ENCODE assay signal across 25 cellular contexts in the genomic region with DNA sequence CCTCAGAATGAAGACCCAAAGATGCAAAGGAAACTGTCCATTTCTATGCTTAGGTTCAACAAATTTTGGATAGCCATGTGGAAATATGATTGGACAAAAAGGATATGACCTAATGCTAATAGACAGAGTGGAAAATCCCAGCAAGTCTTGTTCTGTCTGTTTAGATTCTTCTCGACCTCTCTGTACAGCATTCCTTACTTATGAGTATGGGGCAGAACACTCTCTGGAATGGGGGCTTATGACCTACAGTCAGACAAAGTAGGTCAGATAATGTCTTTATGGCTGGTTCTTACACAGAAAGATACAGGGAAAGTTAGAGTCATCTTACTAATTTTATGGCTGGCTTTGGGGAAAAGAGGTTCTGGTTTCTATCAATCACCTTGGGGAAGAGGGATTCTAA. TPM values are rescaled to one million over a fixed set of nuclear protein-coding genes. Genes with fewer than 3 reads are reported as not detected.
DNase-seq lines count a peak whose midpoint lies in the region; ATAC-seq and TF ChIP-seq lines count a peak whose summit lies in the region.
"Had no signal": no experiment of that assay in that cellular context is flagged by ENCODE, and none has a peak within 500 bp of the region (broad histone marks: within the 10 kb centered on the region; RNA-seq: fewer than 3 reads in every experiment).

No MANE protein-coding gene starts in this region.

- peaks cover 15% of the 10 kb centered on the region for H3K9me3 Mint-ChIP-seq in chondrocyte (ENCODE audit: low read depth)
- H3K9me3 Mint-ChIP-seq in osteocyte (ENCODE audit: unreplicated experiment), result no peaks in the 10 kb centered on the region
- H3K9me3 Mint-ChIP-seq: activated naive CD4-positive, alpha-beta T cell treated with anti-CD3 and anti-CD28 coated beads, Interleukin-2, amount 50 U/mL, for 24 hours; dendritic cell treated with granulocyte-macrophage colony-stimulating factor and Interleukin-4, amounts not matched to agents 40 ng/mL and 50 ng/mL, for 4 days; naive B cell; stimulated activated effector memory CD8-positive, alpha-beta T cell treated with anti-CD3 and anti-CD28 coated beads, Interleukin-12 subunit alpha, Interleukin-12 subunit beta, amount 100 ng/mL, for 72 hours had no signal

- no peaks in the 10 kb centered on the region for H3K27me3 Mint-ChIP-seq in chondrocyte (ENCODE audit: low read depth)
- no peaks in the 10 kb centered on the region for H3K27me3 Mint-ChIP-seq in osteocyte (ENCODE audit: unreplicated experiment)

- H3K27ac Mint-ChIP-seq in chondrocyte (ENCODE audit: unreplicated experiment) (peak overlapping the region; percentile 7), osteocyte (ENCODE audit: unreplicated experiment) (peak overlapping the region; percentile 74)
- H3K27ac Mint-ChIP-seq: activated naive CD4-positive, alpha-beta T cell treated with anti-CD3 and anti-CD28 coated beads, Interleukin-2, amount 50 U/mL, for 24 hours; dendritic cell treated with granulocyte-macrophage colony-stimulating factor and Interleukin-4, amounts not matched to agents 40 ng/mL and 50 ng/mL, for 4 days; naive B cell; stimulated activated effector memory CD8-positive, alpha-beta T cell treated with anti-CD3 and anti-CD28 coated beads, Interleukin-12 subunit alpha, Interleukin-12 subunit beta, amount 100 ng/mL, for 72 hours had no signal

- peaks cover 19% of the 10 kb centered on the region for H3K4me1 Mint-ChIP-seq in chondrocyte (ENCODE audit: low read depth)
- peaks cover 23% of the 10 kb centered on the region for H3K4me1 Mint-ChIP-seq in osteocyte (ENCODE audit: unreplicated experiment)

- no peaks in the 10 kb centered on the region for H3K36me3 Mint-ChIP-seq in chondrocyte (ENCODE audit: low read depth)
- no peaks in the 10 kb centered on the region for H3K36me3 Mint-ChIP-seq in osteocyte (ENCODE audit: unreplicated experiment)
- H3K36me3 Mint-ChIP-seq: activated naive CD4-positive, alpha-beta T cell treated with anti-CD3 and anti-CD28 coated beads, Interleukin-2, amount 50 U/mL, for 24 hours; CD8-positive, alpha-beta memory T cell; naive B cell; stimulated activated effector memory CD8-positive, alpha-beta T cell treated with anti-CD3 and anti-CD28 coated beads, Interleukin-12 subunit alpha, Interleukin-12 subunit beta, amount 100 ng/mL, for 72 hours had no signal

- no peak for ATAC-seq in HG03095 (IDR thresholded peaks at IDR 0.05; ENCODE audit: unreplicated experiment)
- ATAC-seq: pancreas; stimulated activated effector memory CD8-positive, alpha-beta T cell treated with anti-CD3 and anti-CD28 coated beads, Interleukin-12 subunit alpha, Interleukin-12 subunit beta, amount 100 ng/mL, for 72 hours had no signal

- H3K4me3 Mint-ChIP-seq in chondrocyte (ENCODE audit: unreplicated experiment), result no peak overlapping the region
- H3K4me3 Mint-ChIP-seq in osteocyte (ENCODE audit: unreplicated experiment), result no peak overlapping the region
- H3K4me3 Mint-ChIP-seq: activated naive CD4-positive, alpha-beta T cell treated with anti-CD3 and anti-CD28 coated beads, Interleukin-2, amount 50 U/mL, for 24 hours; CD8-positive, alpha-beta memory T cell; dendritic cell treated with granulocyte-macrophage colony-stimulating factor and Interleukin-4, amounts not matched to agents 40 ng/mL and 50 ng/mL, for 4 days; naive B cell; stimulated activated effector memory CD8-positive, alpha-beta T cell treated with anti-CD3 and anti-CD28 coated beads, Interleukin-12 subunit alpha, Interleukin-12 subunit beta, amount 100 ng/mL, for 72 hours had no signal

- TF ChIP-seq CTCF in chondrocyte (IDR thresholded peaks at IDR 0.05), result no peak
- no peak for TF ChIP-seq CTCF in osteocyte (IDR thresholded peaks at IDR 0.05)

- DNase-seq in EH (ENCODE audit: low read depth) (peak; percentile 4), OCI-M1 (lab: John Stamatoyannopoulos, UW) (peak; percentile 51), chondrocyte (ENCODE audit: low spot score) (no peak), osteocyte (ENCODE audit: extremely low spot score, unreplicated experiment) (no peak), middle frontal gyrus (ENCODE audit: extremely low spot score, low spot score) (no peak), KG1 (lab: John Stamatoyannopoulos, UW) (no peak)
- DNase-seq: CD8-positive, alpha-beta memory T cell; DMS79; foreskin fibroblast; hippocampal formation; KBM-7; naive B cell; NCI-H1092 treated with DMSO at 0.1 percent for 48 hours; NCI-H2081 treated with DMSO at 0.1 percent for 48 hours; pancreas; right lobe of liver had no signal

RNA-seq across cellular contexts. Expression of a gene that starts 2.8 kb away (rescaled TPM):
- total RNA-seq in chondrocyte (not detected in 3 replicates), osteocyte (not detected in 2 replicates)
- total RNA-seq: endothelial cell of umbilical vein, lung microvascular endothelial cell, NCI-H460 had no signal

RNA-seq across cellular contexts. Expression of a gene that starts 15.5 kb away (rescaled TPM):
- total RNA-seq in chondrocyte (not detected in 3 replicates), osteocyte (not detected in 2 replicates)
- total RNA-seq: activated CD8-positive, alpha-beta memory T cell treated with anti-CD3 and anti-CD28 coated beads for 36 hours; CD8-positive, alpha-beta memory T cell; endothelial cell of umbilical vein; lung microvascular endothelial cell; NCI-H460; pancreas; right lobe of liver; temporal lobe had no signal

RNA-seq across cellular contexts. Expression of a gene that starts 36.4 kb away (rescaled TPM):
- total RNA-seq in chondrocyte (not detected in 3 replicates), osteocyte (not detected in 2 replicates)
- total RNA-seq: activated CD8-positive, alpha-beta memory T cell treated with anti-CD3 and anti-CD28 coated beads for 36 hours; CD8-positive, alpha-beta memory T cell; endothelial cell of umbilical vein; lung microvascular endothelial cell; NCI-H460; pancreas; right lobe of liver; temporal lobe had no signal

RNA-seq across cellular contexts. Expression of a gene that starts 53.7 kb away (rescaled TPM):
- total RNA-seq in chondrocyte (not detected in 3 replicates), osteocyte (not detected in 2 replicates)
- total RNA-seq: activated CD8-positive, alpha-beta memory T cell treated with anti-CD3 and anti-CD28 coated beads for 36 hours; CD8-positive, alpha-beta memory T cell; endothelial cell of umbilical vein; lung microvascular endothelial cell; NCI-H460; pancreas; right lobe of liver; temporal lobe had no signal

Comparison
In these comparisons a context has a peak if more than half of its experiments do, and no peak if none do; other contexts are left out.
1. DNase-seq: peak in EH (single experiment) and OCI-M1 (single experiment); none in chondrocyte (single experiment), osteocyte (single experiment), middle frontal gyrus (single experiment) and KG1 (single experiment).